ENCODE assay signal across 7 cellular contexts in the genomic region with DNA sequence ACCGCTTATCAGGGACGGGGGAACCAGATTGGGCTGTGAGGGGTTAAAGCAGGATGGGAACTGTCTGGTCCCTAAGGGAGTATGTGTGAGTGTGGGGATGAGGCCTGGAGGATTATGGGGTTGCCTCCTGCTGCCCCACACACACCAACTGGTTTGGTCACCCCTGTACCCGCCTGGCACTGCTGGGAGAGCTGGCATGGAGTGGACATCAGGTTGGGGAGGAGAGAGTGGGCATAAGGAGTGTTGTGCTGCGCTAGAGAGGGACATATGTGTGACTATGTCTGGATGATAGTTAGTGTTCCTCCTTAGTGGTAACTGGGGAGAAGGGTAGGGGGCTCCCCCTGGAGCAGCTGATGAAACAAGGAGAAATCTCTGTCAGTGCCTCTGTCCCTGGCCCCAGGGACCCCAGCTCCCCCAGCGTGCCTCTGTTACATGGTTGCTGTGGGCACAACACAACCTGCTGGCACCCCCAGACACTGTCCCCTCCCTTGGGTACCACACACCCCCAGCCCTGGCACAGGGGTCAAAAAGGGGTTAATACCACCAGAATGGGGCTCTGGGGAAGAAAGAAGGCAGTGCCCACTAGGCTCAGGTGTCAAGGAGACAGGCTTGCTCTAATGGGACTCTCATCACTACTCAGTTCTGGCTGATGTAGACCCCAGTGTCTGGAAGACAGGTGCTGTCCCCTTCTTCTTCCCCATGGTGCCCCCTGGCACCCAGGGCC. TPM values are rescaled to one million over a fixed set of nuclear protein-coding genes. Genes with fewer than 3 reads are reported as not detected.
DNase-seq lines count a peak whose midpoint lies in the region; ATAC-seq and TF ChIP-seq lines count a peak whose summit lies in the region.

No MANE protein-coding gene starts in this region.

- peaks cover 6% of the 10 kb centered on the region for H3K36me3 Mint-ChIP-seq in activated naive CD8-positive, alpha-beta T cell treated with anti-CD3 and anti-CD28 coated beads for 36 hours

- H3K9me1 ChIP-seq in IMR-90 (ENCODE audit: insufficient read depth, low read length): peaks cover 12% of the 10 kb centered on the region

- peaks cover 14 to 71% of the 10 kb centered on the region in 2 experiments for H3K79me1 ChIP-seq in IMR-90 (ENCODE audit: low read depth in 1 of 2, low read length in 2 of 2)

- H3K27ac ChIP-seq in IMR-90 (ENCODE audit: insufficient read depth, low read length) (peak overlapping the region; percentile 96), iPS-20b (ENCODE audit: low read length) (peak overlapping the region; percentile 93), stomach smooth muscle (ENCODE audit: low read length) (peak overlapping the region; percentile 94)

- POLR2A ChIA-PET in IMR-90 (lab: Charles Lee; ENCODE audit: unreplicated experiment): no interaction called here

- H3K4me1 ChIP-seq in IMR-90 (ENCODE audit: control insufficient read depth, insufficient read depth, low read length) (peaks cover 19% of the 10 kb centered on the region), iPS-20b (ENCODE audit: insufficient read depth, low read length) (peaks cover 24% of the 10 kb centered on the region; the same call in 1 of the 2 replicates), stomach smooth muscle (ENCODE audit: control insufficient read depth, insufficient read depth, low read length) (peaks cover 60% of the 10 kb centered on the region)

- DNase-seq in IMR-90: no peak
- DNase-seq in activated naive CD8-positive, alpha-beta T cell treated with anti-CD3 and anti-CD28 coated beads for 36 hours: no peak
- no peak for DNase-seq in iPS-NIHi7 (ENCODE audit: extremely low spot score)
- no peak for DNase-seq in DMS79 treated with DMSO at 0.1 percent for 48 hours (lab: John Stamatoyannopoulos, UW)

- no peak for TF ChIP-seq POLR2A in IMR-90 (IDR thresholded peaks at IDR 0.05; ENCODE audit: low read depth, low read length)

- peak overlapping the region; percentile 99 for H3K4ac ChIP-seq in IMR-90 (ENCODE audit: low read depth, low read length)

- peak overlapping the region; percentile 89 for H3K9ac ChIP-seq in IMR-90 (ENCODE audit: low read depth, low read length)
- peak overlapping the region; percentile 92; the same call in 1 of the 2 replicates for H3K9ac ChIP-seq in iPS-20b (ENCODE audit: low read depth, low read length)
- H3K9ac ChIP-seq in stomach smooth muscle (ENCODE audit: low read length in 2 of 2): peak overlapping the region; percentile 76 to 89

- H3K9me3 ChIP-seq in IMR-90 (ENCODE audit: control insufficient read depth, insufficient read depth, low read length): no peaks in the 10 kb centered on the region
- H3K9me3 ChIP-seq in iPS-20b (ENCODE audit: insufficient read depth, low read depth, low read length): no peaks in the 10 kb centered on the region
- H3K9me3 ChIP-seq in stomach smooth muscle (ENCODE audit: control insufficient read depth in 2 of 2, low read length in 2 of 2): no peaks in the 10 kb centered on the region

- peak overlapping the region; percentile 99 for H2AK9ac ChIP-seq in IMR-90 (replicated peaks; ENCODE audit: low read depth, low read length, poor library complexity)

- H2BK15ac ChIP-seq in IMR-90 (ENCODE audit: low read depth, low read length): peak overlapping the region; percentile 97; the same call in 2 of the 3 replicates

- H4K20me1 ChIP-seq in IMR-90 (ENCODE audit: insufficient read depth, low read length): peaks cover under 1% of the 10 kb centered on the region; the same call in 1 of the 2 replicates

- no peaks in the 10 kb centered on the region; the same call in none of the 2 replicates for H3K36me3 ChIP-seq in IMR-90 (ENCODE audit: control insufficient read depth, insufficient read depth, low read length)
- H3K36me3 ChIP-seq in iPS-20b (ENCODE audit: insufficient read depth, low read depth, low read length): no peaks in the 10 kb centered on the region
- no peaks in the 10 kb centered on the region for H3K36me3 ChIP-seq in stomach smooth muscle (ENCODE audit: control insufficient read depth in 2 of 2, insufficient read depth in 2 of 2, low read length in 2 of 2)

- peak overlapping the region; percentile 90; the same call in 1 of the 2 replicates for H3K23ac ChIP-seq in IMR-90 (ENCODE audit: low read depth, low read length)

- peak overlapping the region; percentile 85 for H4K5ac ChIP-seq in IMR-90 (ENCODE audit: low read depth, low read length)

- H3K56ac ChIP-seq in IMR-90 (ENCODE audit: extremely low read depth, insufficient read depth, low read length): peak overlapping the region; percentile 66

- H3K9me3 Mint-ChIP-seq in activated naive CD8-positive, alpha-beta T cell treated with anti-CD3 and anti-CD28 coated beads for 36 hours: no peaks in the 10 kb centered on the region

- peak overlapping the region; percentile 93 for H3K4me2 ChIP-seq in IMR-90 (ENCODE audit: low read depth, low read length)

- H2BK120ac ChIP-seq in IMR-90 (ENCODE audit: low read depth, low read length): peak overlapping the region; percentile 90

- peak overlapping the region; percentile 87 for H2BK20ac ChIP-seq in IMR-90 (ENCODE audit: low read depth, low read length)

- in situ Hi-C loops in IMR-90 (cut with MboI; ENCODE audit: low sequenced_read_pairs): no loop called here

- no peak for TF ChIP-seq RAD21 in IMR-90 (IDR thresholded peaks at IDR 0.05; ENCODE audit: low read length)

- BruUV-seq in IMR-90 (replicated peaks; lab: Mats Ljungman, UMichigan): no TSS peak

- peak overlapping the region; percentile 91 for H2BK5ac ChIP-seq in IMR-90 (ENCODE audit: low read depth, low read length, poor library complexity, severe bottlenecking)

- H4K91ac ChIP-seq in IMR-90 (ENCODE audit: insufficient read depth, low read depth, low read length): peak overlapping the region; percentile 98

- H3K4me3 Mint-ChIP-seq in activated naive CD8-positive, alpha-beta T cell treated with anti-CD3 and anti-CD28 coated beads for 36 hours: peak overlapping the region; percentile 86

- WGBS in IMR-90 (ENCODE audit: extremely low coverage in 2 of 2, insufficient read length in 1 of 2), 2 experiments: no CpG with 5 or more reads among the region's 5 CpGs

- ATAC-seq in IMR-90 (ENCODE audit: low read depth) (no peak), GM21515 (IDR thresholded peaks at IDR 0.05; ENCODE audit: unreplicated experiment) (no peak)

- H3K27ac Mint-ChIP-seq in activated naive CD8-positive, alpha-beta T cell treated with anti-CD3 and anti-CD28 coated beads for 36 hours: peak overlapping the region; percentile 83

- peaks cover 48% of the 10 kb centered on the region for H3K4me1 Mint-ChIP-seq in activated naive CD8-positive, alpha-beta T cell treated with anti-CD3 and anti-CD28 coated beads for 36 hours

- H3K27me3 ChIP-seq in IMR-90 (ENCODE audit: control insufficient read depth, insufficient read depth, low read length) (no peaks in the 10 kb centered on the region), iPS-20b (ENCODE audit: insufficient read depth, low read length) (no peaks in the 10 kb centered on the region), stomach smooth muscle (ENCODE audit: control insufficient read depth in 1 of 2, insufficient read depth in 2 of 2, low read length in 2 of 2) (no peaks in the 10 kb centered on the region)

- peak overlapping the region; percentile 93 for H2AFZ ChIP-seq in IMR-90 (replicated peaks; ENCODE audit: low read length, poor library complexity)

- H4K8ac ChIP-seq in IMR-90 (ENCODE audit: low read depth in 2 of 2, low read length in 2 of 2): peak overlapping the region; percentile 92 to 98

- H3K14ac ChIP-seq in IMR-90 (replicated peaks; ENCODE audit: low read depth, low read length): peak overlapping the region; percentile 95

- no peak for TF ChIP-seq CTCF in IMR-90 (conservative IDR thresholded peaks at IDR 0.05; ENCODE audit: low read depth, low read length)

- H3K18ac ChIP-seq in IMR-90 (ENCODE audit: low read depth, low read length): peak overlapping the region; percentile 77

- CTCF ChIA-PET in IMR-90 (lab: Yijun Ruan, JAX): interaction anchor here (1.6 kb wide), 1 partner anchor 12 kb away, joined by 7 read pairs; no protein-coding TSS in a partner anchor

- peak overlapping the region; percentile 99 for H2AK5ac ChIP-seq in IMR-90 (ENCODE audit: low read depth, low read length)

- intact Hi-C loops in IMR-90 (cut with micrococcal nuclease): loop anchor here (5.0 kb wide), 1 partner anchor 48 kb away; a partner anchor contains a TSS

- H3K27me3 Mint-ChIP-seq in activated naive CD8-positive, alpha-beta T cell treated with anti-CD3 and anti-CD28 coated beads for 36 hours: peaks cover 3% of the 10 kb centered on the region

- dilution Hi-C loops in IMR-90 (cut with HindIII; ENCODE audit: low sequenced_read_pairs, unreplicated experiment): no loop called here

- H3K4me3 ChIP-seq in IMR-90 (ENCODE audit: insufficient read depth, low read depth, low read length) (peak overlapping the region; percentile 98), iPS-20b (ENCODE audit: low read length) (peak overlapping the region; percentile 96), stomach smooth muscle (ENCODE audit: low read length in 2 of 2) (peak overlapping the region; percentile 94 to 95)

RNA-seq across cellular contexts. Expression of a gene that starts 1.9 kb away (rescaled TPM):
- total RNA-seq in IMR-90 (2012; rRNA removed): 7.2 and 7.7 TPM in 2 replicates
- 17.4 and 22.4 TPM in 2 replicates for polyA plus RNA-seq in IMR-90 (2012; rRNA removed)
- polyA plus RNA-seq in IMR-90 (2012; cell fraction: cytosol; rRNA removed): 12.4 and 18.5 TPM in 2 replicates
- polyA plus RNA-seq in IMR-90 (2012; cell fraction: nucleus; rRNA removed; ENCODE audit: low replicate concordance): 50.2 and 97.9 TPM in 2 replicates
- total RNA-seq in activated naive CD8-positive, alpha-beta T cell treated with anti-CD3 and anti-CD28 coated beads for 36 hours: 10 to 100 TPM; 14.1 to 14.4 TPM

RNA-seq across cellular contexts. Expression of a gene that starts 11.1 kb away (rescaled TPM):
- total RNA-seq in IMR-90 (2012; rRNA removed): not detected in 2 replicates
- polyA plus RNA-seq in IMR-90 (2012; rRNA removed): not detected in 2 replicates
- polyA plus RNA-seq in IMR-90 (2012; cell fraction: cytosol; rRNA removed): not detected in 2 replicates
- not detected in 2 replicates for polyA plus RNA-seq in IMR-90 (2012; cell fraction: nucleus; rRNA removed; ENCODE audit: low replicate concordance)
- under 1 TPM in 1 of 2 experiments, not detected in 1; 0.66 TPM for total RNA-seq in activated naive CD8-positive, alpha-beta T cell treated with anti-CD3 and anti-CD28 coated beads for 36 hours

RNA-seq across cellular contexts. Expression of a gene that starts 21.4 kb away (rescaled TPM):
- 19.7 and 26.3 TPM in 2 replicates for total RNA-seq in IMR-90 (2012; rRNA removed)
- 37.3 and 39.9 TPM in 2 replicates for polyA plus RNA-seq in IMR-90 (2012; rRNA removed)
- 25.2 and 28.5 TPM in 2 replicates for polyA plus RNA-seq in IMR-90 (2012; cell fraction: cytosol; rRNA removed)
- 46.1 and 80.6 TPM in 2 replicates for polyA plus RNA-seq in IMR-90 (2012; cell fraction: nucleus; rRNA removed; ENCODE audit: low replicate concordance)
- total RNA-seq in activated naive CD8-positive, alpha-beta T cell treated with anti-CD3 and anti-CD28 coated beads for 36 hours: 10 to 100 TPM; 54.2 to 56.1 TPM

RNA-seq across cellular contexts. Expression of a gene that starts 29.1 kb away (rescaled TPM):
- not detected in 2 replicates for total RNA-seq in IMR-90 (2012; rRNA removed)
- polyA plus RNA-seq in IMR-90 (2012; rRNA removed): 0.14 and 0.30 TPM in 2 replicates
- polyA plus RNA-seq in IMR-90 (2012; cell fraction: cytosol; rRNA removed): 0.04 and 0.19 TPM in 2 replicates
- polyA plus RNA-seq in IMR-90 (2012; cell fraction: nucleus; rRNA removed; ENCODE audit: low replicate concordance): 2.9 TPM in 2 replicates
- under 1 TPM; 0.20 to 0.31 TPM for total RNA-seq in activated naive CD8-positive, alpha-beta T cell treated with anti-CD3 and anti-CD28 coated beads for 36 hours

RNA-seq across cellular contexts. Expression of a gene that starts 29.1 kb away (rescaled TPM):
- total RNA-seq in IMR-90 (2012; rRNA removed): not detected in 2 replicates
- not detected in 2 replicates for polyA plus RNA-seq in IMR-90 (2012; rRNA removed)
- not detected in 2 replicates for polyA plus RNA-seq in IMR-90 (2012; cell fraction: cytosol; rRNA removed)
- polyA plus RNA-seq in IMR-90 (2012; cell fraction: nucleus; rRNA removed; ENCODE audit: low replicate concordance): 0.03 TPM in 1 of 2 replicates, not detected in the other
- not detected for total RNA-seq in activated naive CD8-positive, alpha-beta T cell treated with anti-CD3 and anti-CD28 coated beads for 36 hours
